14 cellular contexts compared by ENCODE assay signal in genomic region chr1:200337831-200338230, GRCh38.
DNase-seq lines count a peak whose midpoint lies in the region; ATAC-seq, FAIRE-seq and TF ChIP-seq lines count a peak whose summit lies in the region.
"Had no signal": no experiment of that assay in that cellular context is flagged by ENCODE, and none has a peak within 500 bp of the region (broad histone marks: within the 10 kb centered on the region; RNA-seq: fewer than 3 reads in every experiment).

No MANE protein-coding gene starts in this region.

- CTCF ChIA-PET in activated CD8-positive, alpha-beta T cell treated with anti-CD3 and anti-CD28 coated beads for 36 hours (lab: Charles Lee) = interaction anchor here (0.5 to 0.9 kb wide), 2 partner anchors 35 to 194 kb away, joined by 3 read pairs; no protein-coding TSS in a partner anchor

- WGBS in spleen, 5 donors = 37 to 73% (median 65%) methylated on average over 3 of the region's 3 CpGs

- no peaks in the 10 kb centered on the region for H3K9me3 Mint-ChIP-seq in activated CD8-positive, alpha-beta T cell treated with anti-CD3 and anti-CD28 coated beads for 36 hours

- H3K27me3 Mint-ChIP-seq in activated CD8-positive, alpha-beta T cell treated with anti-CD3 and anti-CD28 coated beads for 36 hours = no peaks in the 10 kb centered on the region

- POLR2A ChIA-PET in activated CD8-positive, alpha-beta T cell treated with anti-CD3 and anti-CD28 coated beads for 36 hours (lab: Charles Lee) = no interaction called here

- intact Hi-C loops in activated CD8-positive, alpha-beta T cell treated with anti-CD3 and anti-CD28 coated beads for 36 hours (cut with micrococcal nuclease) = no loop called here
- intact Hi-C loops in spleen (cut with DNase I; ENCODE audit: low total_unique reads) = loop anchor here (2.0 kb wide), 1 partner anchor 13 kb away; no protein-coding TSS in a partner anchor

- H3K4me3 Mint-ChIP-seq in activated CD8-positive, alpha-beta T cell treated with anti-CD3 and anti-CD28 coated beads for 36 hours = no peak overlapping the region

- no peak for DNase-seq in activated CD8-positive, alpha-beta T cell treated with anti-CD3 and anti-CD28 coated beads for 36 hours
- DNase-seq in spleen (no peak), iPS-NIHi7 (ENCODE audit: extremely low spot score) (no peak), GM12892 (ENCODE audit: insufficient read length) (no peak)
- DNase-seq: activated effector memory CD4-positive, alpha-beta T cell treated with anti-CD3 and anti-CD28 coated beads, Interleukin-2, amount 50 U/mL, for 16 hours; body of pancreas; kidney glomerular epithelial cell; OCI-M1 had no signal

- no peaks in the 10 kb centered on the region for H3K36me3 Mint-ChIP-seq in activated CD8-positive, alpha-beta T cell treated with anti-CD3 and anti-CD28 coated beads for 36 hours (ENCODE audit: low read depth)

- no peak for TF ChIP-seq POLR2A in spleen (IDR thresholded peaks at IDR 0.05)
- TF ChIP-seq POLR2A in GM12892 (IDR thresholded peaks at IDR 0.05; ENCODE audit: low read depth, low read length) = no peak

- TF ChIP-seq CTCF in activated CD8-positive, alpha-beta T cell treated with anti-CD3 and anti-CD28 coated beads for 36 hours (IDR thresholded peaks at IDR 0.05) = no peak
- TF ChIP-seq CTCF in spleen (IDR thresholded peaks at IDR 0.05 in 8 of 11, conservative IDR thresholded peaks at IDR 0.05 in 3 of 11) = no peak

- peak overlapping the region in 1 of 8 donors; percentile 15 for H3K4me3 ChIP-seq in spleen
- H3K4me3 ChIP-seq: body of pancreas, SK-N-MC, vagina had no signal

- ATAC-seq in GM18909 (IDR thresholded peaks at IDR 0.05; ENCODE audit: poor library complexity, unreplicated experiment) (peak; percentile 51), HG03432 (IDR thresholded peaks at IDR 0.05; ENCODE audit: unreplicated experiment) (peak; percentile 57), HG03442 (IDR thresholded peaks at IDR 0.05; ENCODE audit: unreplicated experiment) (no peak)
- ATAC-seq in activated CD8-positive, alpha-beta T cell treated with anti-CD3 and anti-CD28 coated beads for 36 hours = no peak
- ATAC-seq: body of pancreas had no signal

- H3K27me3 ChIP-seq in spleen (replicated peaks in 1 of 7) = no peaks in the 10 kb centered on the region
- H3K27me3 ChIP-seq: body of pancreas, vagina had no signal

- peak overlapping the region; percentile 11 for H3K27ac Mint-ChIP-seq in activated CD8-positive, alpha-beta T cell treated with anti-CD3 and anti-CD28 coated beads for 36 hours

- H3K4me1 Mint-ChIP-seq in activated CD8-positive, alpha-beta T cell treated with anti-CD3 and anti-CD28 coated beads for 36 hours (ENCODE audit: low read depth) = peaks cover 22% of the 10 kb centered on the region

- peak overlapping the region in 5 of 8 donors; percentile 40 to 74 (median 55) for H3K27ac ChIP-seq in spleen
- H3K27ac ChIP-seq: body of pancreas, C4-2B, SK-N-MC, vagina had no signal

- H3K36me3 ChIP-seq in spleen = no peaks in the 10 kb centered on the region
- H3K36me3 ChIP-seq: vagina had no signal

- no peaks in the 10 kb centered on the region for H3K9me3 ChIP-seq in spleen
- H3K9me3 ChIP-seq: body of pancreas, vagina had no signal

- H3K4me1 ChIP-seq in spleen = peaks cover 0 to 24% (median 11%) of the 10 kb centered on the region in 6 donors
- H3K4me1 ChIP-seq: body of pancreas, vagina had no signal

- FAIRE-seq in GM12892 (lab: Jason Lieb, UNC) = no peak

Comparison
In these comparisons a context has a peak if more than half of its experiments do, and no peak if none do; other contexts are left out.
1. ATAC-seq: peak in GM18909 (single experiment) and HG03432 (single experiment); none in activated CD8-positive, alpha-beta T cell treated with anti-CD3 and anti-CD28 coated beads for 36 hours (single experiment) and HG03442 (single experiment).